Comparison of ENCODE assay signal across 13 cellular contexts in genomic region chr1:228794810-228795209, GRCh38. TPM values are rescaled to one million over a fixed set of nuclear protein-coding genes. Genes with fewer than 3 reads are reported as not detected.
A peak's percentile ranks its signal among the peaks of the same experiment; 100 is the strongest.
DNase-seq lines count a peak whose midpoint lies in the region; ATAC-seq and TF ChIP-seq lines count a peak whose summit lies in the region.
"Had no signal": no experiment of that assay in that cellular context is flagged by ENCODE, and none has a peak within 500 bp of the region (broad histone marks: within the 10 kb centered on the region; RNA-seq: fewer than 3 reads in every experiment).

No MANE protein-coding gene starts in this region.

- no peak overlapping the region for H3K9ac ChIP-seq in OCI-LY3 (ENCODE audit: low read length)

- POLR2A ChIA-PET in HEK293 (lab: Yijun Ruan, JAX) = interaction anchor here (0.5 kb wide), 1 partner anchor 575 kb away, joined by 3 read pairs; no protein-coding TSS in a partner anchor

- CTCF ChIA-PET in HEK293 (lab: Yijun Ruan, JAX) = interaction anchor here (0.8 to 1.2 kb wide), 3 partner anchors 14 to 433 kb away, joined by 3 to 4 read pairs (median 3); no protein-coding TSS in a partner anchor

- H3K36me3 ChIP-seq in HEK293 (ENCODE audit: control insufficient read depth in 2 of 2, insufficient read depth in 1 of 2, low read length in 2 of 2) = no peaks in the 10 kb centered on the region
- no peaks in the 10 kb centered on the region for H3K36me3 ChIP-seq in OCI-LY3 (replicated peaks; ENCODE audit: low read depth, low read length)
- no peaks in the 10 kb centered on the region for H3K36me3 ChIP-seq in brain microvascular endothelial cell (replicated peaks)
- H3K36me3 ChIP-seq: sigmoid colon had no signal

- in situ Hi-C loops in brain microvascular endothelial cell (cut with HindIII; ENCODE audit: low pct_ligation_motif_present, low sequenced_read_pairs) = no loop called here

- H3K27ac ChIP-seq in HEK293 (ENCODE audit: extremely low read depth, low read depth, low read length) (no peak overlapping the region; the same call in 1 of the 2 replicates), OCI-LY3 (ENCODE audit: low read length) (no peak overlapping the region), brain microvascular endothelial cell (no peak overlapping the region)
- H3K27ac ChIP-seq: 22Rv1 had no signal

- H3K4me3 ChIP-seq in HEK293 (ENCODE audit: low read depth, low read length) (no peak overlapping the region), OCI-LY3 (ENCODE audit: low read length) (peak overlapping the region; percentile 25; the same call in 1 of the 2 replicates), brain microvascular endothelial cell (ENCODE audit: low read depth, low read length) (no peak overlapping the region)
- H3K4me3 ChIP-seq: mucosa of descending colon, sigmoid colon had no signal

- peaks cover 8% of the 10 kb centered on the region for H3K4me1 ChIP-seq in HEK293 (ENCODE audit: control insufficient read depth, insufficient read depth, low read length)
- peaks cover 34% of the 10 kb centered on the region for H3K4me1 ChIP-seq in OCI-LY3 (ENCODE audit: low read length)

- DNase-seq in activated CD4-positive, CD25-positive, alpha-beta regulatory T cell (lab: John Stamatoyannopoulos, UW) = no peak
- DNase-seq in stimulated activated CD4-positive, alpha-beta T cell treated with anti-CD3 and anti-CD28 coated beads, Interleukin-2, amount 100 ng/mL, for 24 hours = peak; percentile 38 to 57
- no peak for DNase-seq in left colon
- no peak for DNase-seq in brain microvascular endothelial cell
- no peak for DNase-seq in SW480 (ENCODE audit: low spot score)
- DNase-seq: cerebellar nuclear complex, mucosa of descending colon, NCI-H1694 had no signal

- no peaks in the 10 kb centered on the region for H3K79me2 ChIP-seq in OCI-LY3 (ENCODE audit: low read length)

- peak; percentile 61 to 81 for ATAC-seq in activated CD4-positive, CD25-positive, alpha-beta regulatory T cell treated with anti-CD3 and anti-CD28 coated beads, Interleukin-2, amount 50 U/mL, for 24 hours
- no peak for ATAC-seq in left colon
- ATAC-seq: mucosa of descending colon had no signal

- TF ChIP-seq CTCF in HEK293 (tag by site-specific recombination; IDR thresholded peaks at IDR 0.05) = no peak
- TF ChIP-seq CTCF in OCI-LY3 (IDR thresholded peaks at IDR 0.05; ENCODE audit: low read depth, low read length) = no peak
- TF ChIP-seq CTCF in brain microvascular endothelial cell (IDR thresholded peaks at IDR 0.05; ENCODE audit: low read depth, low read length, missing control alignments) = no peak

- H3K9me3 ChIP-seq in HEK293 (ENCODE audit: control insufficient read depth, insufficient read depth, low read depth, low read length) = no peaks in the 10 kb centered on the region
- H3K9me3 ChIP-seq in OCI-LY3 (ENCODE audit: insufficient read depth, low read length) = no peaks in the 10 kb centered on the region
- H3K9me3 ChIP-seq: mucosa of descending colon, sigmoid colon had no signal

- no peak overlapping the region for H2AFZ ChIP-seq in OCI-LY3 (ENCODE audit: low read depth, low read length)

- intact Hi-C loops in left colon (cut with DNase I, micrococcal nuclease) = no loop called here

- no peaks in the 10 kb centered on the region for H4K20me1 ChIP-seq in OCI-LY3 (ENCODE audit: insufficient read depth, low read length)

- H3K27me3 ChIP-seq in OCI-LY3 (ENCODE audit: low read depth, low read length) (peaks cover 55% of the 10 kb centered on the region), brain microvascular endothelial cell (replicated peaks) (no peaks in the 10 kb centered on the region)
- H3K27me3 ChIP-seq: sigmoid colon had no signal

- H3K4me2 ChIP-seq in OCI-LY3 (ENCODE audit: low read length) = peak overlapping the region; percentile 54

TF ChIP-seq in HEK293, 187 proteins besides CTCF, POLR2A, EP300 and RAD21:
- TF ChIP-seq ZFP41 (tag by site-specific recombination; IDR thresholded peaks at IDR 0.05; ENCODE audit: borderline replicate concordance) = no peak
- TF ChIP-seq ZNF501 (tag by site-specific recombination; IDR thresholded peaks at IDR 0.05) = 0 out of 2 replicates have a peak, but pooled peaks have one; percentile 5

RNA-seq across cellular contexts. Expression of gene RHOU, which starts 59.5 kb away (rescaled TPM):
- 10 to 100 TPM; 43.6 to 52.0 TPM for total RNA-seq in left colon

Comparison
In these comparisons a context has a peak if more than half of its experiments do, and no peak if none do; other contexts are left out.
1. DNase-seq: peak in stimulated activated CD4-positive, alpha-beta T cell treated with anti-CD3 and anti-CD28 coated beads, Interleukin-2, amount 100 ng/mL, for 24 hours (2 of 2); none in activated CD4-positive, CD25-positive, alpha-beta regulatory T cell (0 of 4), left colon (0 of 2), brain microvascular endothelial cell (single experiment) and SW480 (single experiment).